21 cellular contexts compared by ENCODE assay signal in the genomic region with DNA sequence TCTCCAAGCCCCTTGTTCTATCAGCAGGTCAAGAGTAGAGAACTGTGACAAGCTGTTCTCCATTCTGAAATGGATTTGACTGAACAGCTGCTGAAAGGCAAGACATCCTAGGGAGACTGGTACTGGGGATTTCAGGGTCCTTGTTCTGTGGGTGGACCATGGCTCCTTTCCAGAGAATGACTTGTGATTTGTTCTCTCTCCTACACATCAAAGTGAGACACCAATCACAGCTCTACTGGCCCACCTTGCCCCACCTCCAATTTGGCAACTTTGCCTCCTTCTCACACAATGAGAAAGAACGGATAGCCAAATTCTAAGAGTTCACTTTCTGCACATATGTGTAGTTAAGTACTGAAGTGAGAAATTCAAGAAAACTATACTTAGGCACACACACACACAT.
DNase-seq lines count a peak whose midpoint lies in the region; ATAC-seq, FAIRE-seq and TF ChIP-seq lines count a peak whose summit lies in the region.
"Had no signal": no experiment of that assay in that cellular context is flagged by ENCODE, and none has a peak within 500 bp of the region (broad histone marks: within the 10 kb centered on the region; RNA-seq: fewer than 3 reads in every experiment).

No MANE protein-coding gene starts in this region.

- no peaks in the 10 kb centered on the region for H4K20me1 ChIP-seq in GM12878 (ENCODE audit: control insufficient read depth, insufficient read depth)

- TF ChIP-seq RAD21 in GM12878 (IDR thresholded peaks at IDR 0.05; ENCODE audit: insufficient read depth, low read depth, low read length), result no peak

- in situ Hi-C loops in GM13977 (cut with MboI; ENCODE audit: low pct_unique_long_range_greater_than_20kb, low sequenced_read_pairs, unreplicated experiment) (no loop called here), GM12878 (cut with MboI) (no loop called here)

- H3K4me3 ChIP-seq in GM12878, result no peak overlapping the region

- TF ChIP-seq CTCF in GM13977 (IDR thresholded peaks at IDR 0.05; ENCODE audit: extremely low read depth, insufficient read depth, missing control alignments) (no peak), GM12878 (IDR thresholded peaks at IDR 0.05 in 2 of 3, conservative IDR thresholded peaks at IDR 0.05 in 1 of 3; ENCODE audit: control insufficient read depth in 2 of 3, extremely low read depth in 1 of 3, insufficient read depth in 1 of 3, low read depth in 3 of 3, low read length in 3 of 3) (no peak)

- SMC1A ChIA-PET in GM12878 (lab: Charles Lee; ENCODE audit: uncharacterized antibody, unreplicated experiment), result no interaction called here

- POLR2A ChIA-PET in GM12878 (lab: Charles Lee), result no interaction called here

- H3K27me3 ChIP-seq in GM12878 (replicated peaks in 1 of 2; ENCODE audit: control insufficient read depth in 2 of 2, insufficient read depth in 2 of 2, low read length in 1 of 2), result no peaks in the 10 kb centered on the region

- H3K36me3 ChIP-seq in GM12878 (ENCODE audit: control insufficient read depth in 2 of 2, insufficient read depth in 2 of 2, low read length in 1 of 2), result peaks cover 0 to 10% of the 10 kb centered on the region in 2 experiments; a peak in 2 of 4 replicates

- no peak overlapping the region for H3K9ac ChIP-seq in GM12878 (ENCODE audit: control insufficient read depth, insufficient read depth, low read length)

- H3K79me2 ChIP-seq in GM12878 (ENCODE audit: control insufficient read depth, insufficient read depth, low read length), result peaks cover 55% of the 10 kb centered on the region

- DNase-seq in GM13977 (ENCODE audit: low spot score) (peak; percentile 34), GM12878 (ENCODE audit: low read depth, low spot score) (no peak), naive B cell (no peak), NCI-H2029 (lab: John Stamatoyannopoulos, UW) (no peak), DMS53 (lab: John Stamatoyannopoulos, UW) (no peak), CD1c-positive myeloid dendritic cell (ENCODE audit: extremely low spot score) (no peak), posterior vena cava (ENCODE audit: low spot score) (no peak)
- DNase-seq: activated CD4-positive, CD25-positive, alpha-beta regulatory T cell; activated naive CD8-positive, alpha-beta T cell treated with anti-CD3 and anti-CD28 coated beads, Interleukin-2, amount 10 ng/mL, durations not matched to agents 7 days and 5 days; activated T-cell treated with anti-CD3 and anti-CD28 coated beads, Interleukin-2, amount 50 U/mL, for 72 hours; effector CD8-positive, alpha-beta T cell; mesendoderm; NCI-H146; NCI-H226; retina; substantia nigra had no signal

- H3K4me2 ChIP-seq in GM12878 (ENCODE audit: control insufficient read depth, insufficient read depth), result no peak overlapping the region

- peak overlapping the region; percentile 59 to 97 (median 80) for H3K4me3 Mint-ChIP-seq in naive B cell
- H3K4me3 Mint-ChIP-seq: activated naive CD8-positive, alpha-beta T cell treated with anti-CD3 and anti-CD28 coated beads, Interleukin-2, amount 10 ng/mL, durations not matched to agents 7 days and 5 days; activated T-cell treated with anti-CD3 and anti-CD28 coated beads, Interleukin-2, amount 50 U/mL, for 72 hours; neural crest cell; T-helper 1 cell treated with Interleukin-12 subunit alpha and Interleukin-12 subunit beta and Interleukin-4 antibody, amounts not matched to agents 30 μg/mL and 1 μg/mL, for 36 hours had no signal

- 62% methylated on average over 1 of the region's 1 CpG for WGBS in GM12878 (ENCODE audit: insufficient coverage, insufficient replicate concordance, low lambda C conversion rate, missing lambda C conversion rate)

- H3K9me3 ChIP-seq in GM12878 (replicated peaks; ENCODE audit: control insufficient read depth, insufficient read depth, low read length), result no peaks in the 10 kb centered on the region

- peaks cover 22 to 29% of the 10 kb centered on the region in 2 donors for H3K36me3 Mint-ChIP-seq in naive B cell
- H3K36me3 Mint-ChIP-seq: activated naive CD8-positive, alpha-beta T cell treated with anti-CD3 and anti-CD28 coated beads, Interleukin-2, amount 10 ng/mL, durations not matched to agents 7 days and 5 days had no signal

- H3K4me1 Mint-ChIP-seq in naive B cell, result peaks cover 64 to 96% (median 89%) of the 10 kb centered on the region in 3 donors

- no peaks in the 10 kb centered on the region for H3K27me3 Mint-ChIP-seq in naive B cell

- RAD21 ChIA-PET in GM12878 (lab: Charles Lee; ENCODE audit: unreplicated experiment), result no interaction called here

- no TSS peak for BruUV-seq in GM12878 (replicated peaks; lab: Mats Ljungman, UMichigan)

- peaks cover 56% of the 10 kb centered on the region for H3K4me1 ChIP-seq in GM12878 (ENCODE audit: control insufficient read depth, insufficient read depth, low read length)

- peak overlapping the region; percentile 49 for H3K27ac ChIP-seq in GM12878 (ENCODE audit: control insufficient read depth, insufficient read depth)

- TF ChIP-seq POLR2A in GM12878 (IDR thresholded peaks at IDR 0.05; ENCODE audit: low read depth, low read length), result no peak

- H3K27ac Mint-ChIP-seq in naive B cell, result peak overlapping the region; percentile 88 to 96 (median 94)
- H3K27ac Mint-ChIP-seq: activated naive CD8-positive, alpha-beta T cell treated with anti-CD3 and anti-CD28 coated beads, Interleukin-2, amount 10 ng/mL, durations not matched to agents 7 days and 5 days; activated T-cell treated with anti-CD3 and anti-CD28 coated beads, Interleukin-2, amount 50 U/mL, for 72 hours; T-helper 1 cell treated with Interleukin-12 subunit alpha and Interleukin-12 subunit beta and Interleukin-4 antibody, amounts not matched to agents 30 μg/mL and 1 μg/mL, for 36 hours had no signal

- no peak for FAIRE-seq in GM12878 (lab: Jason Lieb, UNC)
- FAIRE-seq: D721Med, keratinocyte had no signal

- intact Hi-C loops in GM12878 (cut with micrococcal nuclease; ENCODE audit: unreplicated experiment) (no loop called here), posterior vena cava (cut with DNase I) (no loop called here)

- ATAC-seq in HG02610 (IDR thresholded peaks at IDR 0.05; ENCODE audit: unreplicated experiment) (peak; percentile 35), GM12878 (no peak), naive B cell (ENCODE audit: low read depth in 2 of 2) (peak in 1 of 2 donors; percentile 9)
- ATAC-seq: activated T-cell treated with anti-CD3 and anti-CD28 coated beads, Interleukin-2, amount 50 U/mL, for 72 hours had no signal

- CTCF ChIA-PET in GM12878 (lab: Yijun Ruan, JAX), result no interaction called here

- no peaks in the 10 kb centered on the region for H3K9me3 Mint-ChIP-seq in naive B cell
- H3K9me3 Mint-ChIP-seq: activated naive CD8-positive, alpha-beta T cell treated with anti-CD3 and anti-CD28 coated beads, Interleukin-2, amount 10 ng/mL, durations not matched to agents 7 days and 5 days; activated T-cell treated with anti-CD3 and anti-CD28 coated beads, Interleukin-2, amount 50 U/mL, for 72 hours; neural crest cell; T-helper 1 cell treated with Interleukin-12 subunit alpha and Interleukin-12 subunit beta and Interleukin-4 antibody, amounts not matched to agents 30 μg/mL and 1 μg/mL, for 36 hours had no signal

- H2AFZ ChIP-seq in GM12878 (ENCODE audit: control insufficient read depth, low read depth, low read length), result no peak overlapping the region

- no peak for TF ChIP-seq EP300 in GM12878 (IDR thresholded peaks at IDR 0.05; ENCODE audit: borderline replicate concordance in 1 of 2, control insufficient read depth in 1 of 2, low read depth in 2 of 2, low read length in 2 of 2)

TF ChIP-seq in GM12878, 131 proteins besides CTCF, POLR2A, EP300 and RAD21 (continues in another document):
- TF ChIP-seq SP1 (IDR thresholded peaks at IDR 0.05; ENCODE audit: low read depth, low read length) (peak; percentile 30), HDGF (IDR thresholded peaks at IDR 0.05) (no peak), HDAC2 (IDR thresholded peaks at IDR 0.05) (no peak), YY1 (IDR thresholded peaks at IDR 0.05; ENCODE audit: low read depth, low read length) (no peak), ZBED1 (IDR thresholded peaks at IDR 0.05; ENCODE audit: borderline replicate concordance) (no peak), FOS (IDR thresholded peaks at IDR 0.05; ENCODE audit: borderline replicate concordance, extremely low read depth, insufficient read length) (peak; percentile 26), CREM (IDR thresholded peaks at IDR 0.05; ENCODE audit: low read depth) (no peak), SPI1 (IDR thresholded peaks at IDR 0.05; ENCODE audit: borderline replicate concordance, insufficient read depth, low read depth, low read length) (no peak), KLF5 (IDR thresholded peaks at IDR 0.05; ENCODE audit: partially characterized antibody) (no peak), PKNOX1 (IDR thresholded peaks at IDR 0.05) (peak; percentile 52), IRF4 (IDR thresholded peaks at IDR 0.05; ENCODE audit: low read depth, low read length) (no peak), ZBTB33 (IDR thresholded peaks at IDR 0.05) (no peak)
